28 cellular contexts compared by ENCODE assay signal in genomic region chr1:35430762-35431161, GRCh38.
DNase-seq lines count a peak whose midpoint lies in the region; ATAC-seq and TF ChIP-seq lines count a peak whose summit lies in the region.
"Had no signal": no experiment of that assay in that cellular context is flagged by ENCODE, and none has a peak within 500 bp of the region (broad histone marks: within the 10 kb centered on the region; RNA-seq: fewer than 3 reads in every experiment).

No MANE protein-coding gene starts in this region.

- H3K9me3 Mint-ChIP-seq in CD4-positive, CD25-positive, alpha-beta regulatory T cell = peaks cover 0 to 2% (median 0%) of the 10 kb centered on the region in 7 donors
- no peaks in the 10 kb centered on the region for H3K9me3 Mint-ChIP-seq in CD4-positive, alpha-beta T cell
- no peaks in the 10 kb centered on the region for H3K9me3 Mint-ChIP-seq in activated CD4-positive, alpha-beta memory T cell treated with anti-CD3 and anti-CD28 coated beads, Interleukin-2, amount 10 ng/mL, durations not matched to agents 7 days and 5 days
- no peaks in the 10 kb centered on the region for H3K9me3 Mint-ChIP-seq in activated CD8-positive, alpha-beta memory T cell treated with anti-CD3 and anti-CD28 coated beads, Interleukin-2, amount 10 ng/mL, durations not matched to agents 7 days and 5 days (ENCODE audit: low read depth)
- H3K9me3 Mint-ChIP-seq: activated naive CD8-positive, alpha-beta T cell treated with anti-CD3 and anti-CD28 coated beads, Interleukin-2, amount 10 ng/mL, durations not matched to agents 7 days and 5 days; type B pancreatic cell had no signal

- H3K4me1 ChIP-seq in CD4-positive, CD25-positive, alpha-beta regulatory T cell (ENCODE audit: control insufficient read depth, insufficient read depth, low read length, poor library complexity, severe bottlenecking) = no peaks in the 10 kb centered on the region
- H3K4me1 ChIP-seq in mesodermal cell (ENCODE audit: control insufficient read depth, insufficient read depth, low read length, poor library complexity, severe bottlenecking) = no peaks in the 10 kb centered on the region
- H3K4me1 ChIP-seq in SJCRH30 = no peaks in the 10 kb centered on the region
- H3K4me1 ChIP-seq: colonic mucosa, psoas muscle had no signal

- no peak overlapping the region for H3K4me3 ChIP-seq in CD4-positive, CD25-positive, alpha-beta regulatory T cell (ENCODE audit: low read depth, low read length)
- H3K4me3 ChIP-seq in mesodermal cell (ENCODE audit: extremely low read depth, insufficient read depth, low read length, poor library complexity, severe bottlenecking) (no peak overlapping the region), SJCRH30 (no peak overlapping the region)
- H3K4me3 ChIP-seq: BLaER1 treated with 17β-estradiol and CSF1 and Interleukin-3, amounts not matched to agents 10 nM and 100 nM; colonic mucosa; psoas muscle had no signal

- POLR2A ChIA-PET in CD4-positive, alpha-beta T cell (lab: Charles Lee) = no interaction called here
- POLR2A ChIA-PET in activated CD4-positive, alpha-beta memory T cell treated with anti-CD3 and anti-CD28 coated beads, Interleukin-2, amount 10 ng/mL, durations not matched to agents 7 days and 5 days (lab: Charles Lee) = no interaction called here

- no peak for TF ChIP-seq CTCF in CD4-positive, alpha-beta T cell (IDR thresholded peaks at IDR 0.05)

- intact Hi-C loops in CD4-positive, alpha-beta T cell (cut with DNase I, micrococcal nuclease) = no loop called here

- H3K9me3 ChIP-seq in CD4-positive, CD25-positive, alpha-beta regulatory T cell (ENCODE audit: control insufficient read depth in 2 of 2, low read length in 2 of 2) = no peaks in the 10 kb centered on the region
- H3K9me3 ChIP-seq in CD4-positive, alpha-beta T cell (ENCODE audit: control insufficient read depth, low read length) = no peaks in the 10 kb centered on the region
- no peaks in the 10 kb centered on the region for H3K9me3 ChIP-seq in mesodermal cell (ENCODE audit: control insufficient read depth, low read length)
- H3K9me3 ChIP-seq in SJCRH30 (replicated peaks) = no peaks in the 10 kb centered on the region
- H3K9me3 ChIP-seq: BLaER1 treated with 17β-estradiol and CSF1 and Interleukin-3, amounts not matched to agents 10 nM and 100 nM; colonic mucosa; psoas muscle had no signal

- CTCF ChIA-PET in CD4-positive, alpha-beta T cell (lab: Charles Lee) = no interaction called here
- CTCF ChIA-PET in activated CD4-positive, alpha-beta memory T cell treated with anti-CD3 and anti-CD28 coated beads, Interleukin-2, amount 10 ng/mL, durations not matched to agents 7 days and 5 days (lab: Charles Lee) = interaction anchor here (1.3 to 1.4 kb wide), 2 partner anchors 20 to 134 kb away, joined by 4 read pairs; no protein-coding TSS in a partner anchor
- CTCF ChIA-PET in activated CD8-positive, alpha-beta memory T cell treated with anti-CD3 and anti-CD28 coated beads, Interleukin-2, amount 10 ng/mL, durations not matched to agents 7 days and 5 days (lab: Charles Lee) = interaction anchor here (1.2 kb wide), 1 partner anchor 74 kb away, joined by 3 read pairs; no protein-coding TSS in a partner anchor

- ATAC-seq in CD4-positive, CD25-positive, alpha-beta regulatory T cell (ENCODE audit: low read depth in 2 of 2) = no peak
- no peak for ATAC-seq in CD4-positive, alpha-beta T cell (ENCODE audit: poor library complexity)
- ATAC-seq in activated CD8-positive, alpha-beta memory T cell treated with anti-CD3 and anti-CD28 coated beads, Interleukin-2, amount 10 ng/mL, durations not matched to agents 7 days and 5 days = no peak
- ATAC-seq: left lobe of liver, PC-3, psoas muscle, SK-N-SH treated with all-trans-retinoic acid at 6 μM for 48 hours had no signal

- 86 to 88% methylated on average over 3 of the region's 4 CpGs for WGBS in mesodermal cell (ENCODE audit: insufficient coverage in 2 of 2), 2 experiments

- H3K27me3 Mint-ChIP-seq in CD4-positive, CD25-positive, alpha-beta regulatory T cell = no peaks in the 10 kb centered on the region
- no peaks in the 10 kb centered on the region for H3K27me3 Mint-ChIP-seq in CD4-positive, alpha-beta T cell
- no peaks in the 10 kb centered on the region for H3K27me3 Mint-ChIP-seq in activated CD4-positive, alpha-beta memory T cell treated with anti-CD3 and anti-CD28 coated beads, Interleukin-2, amount 10 ng/mL, durations not matched to agents 7 days and 5 days
- H3K27me3 Mint-ChIP-seq in activated CD8-positive, alpha-beta memory T cell treated with anti-CD3 and anti-CD28 coated beads, Interleukin-2, amount 10 ng/mL, durations not matched to agents 7 days and 5 days = no peaks in the 10 kb centered on the region
- H3K27me3 Mint-ChIP-seq: activated naive CD8-positive, alpha-beta T cell treated with anti-CD3 and anti-CD28 coated beads, Interleukin-2, amount 10 ng/mL, durations not matched to agents 7 days and 5 days; type B pancreatic cell had no signal

- H3K27ac Mint-ChIP-seq in CD4-positive, CD25-positive, alpha-beta regulatory T cell = peak overlapping the region in 2 of 3 donors; percentile 58 to 65
- H3K27ac Mint-ChIP-seq in CD4-positive, alpha-beta T cell = peak overlapping the region; percentile 62
- peak overlapping the region; percentile 47 for H3K27ac Mint-ChIP-seq in activated CD4-positive, alpha-beta memory T cell treated with anti-CD3 and anti-CD28 coated beads, Interleukin-2, amount 10 ng/mL, durations not matched to agents 7 days and 5 days
- no peak overlapping the region for H3K27ac Mint-ChIP-seq in activated CD8-positive, alpha-beta memory T cell treated with anti-CD3 and anti-CD28 coated beads, Interleukin-2, amount 10 ng/mL, durations not matched to agents 7 days and 5 days
- H3K27ac Mint-ChIP-seq: activated naive CD8-positive, alpha-beta T cell treated with anti-CD3 and anti-CD28 coated beads, Interleukin-2, amount 10 ng/mL, durations not matched to agents 7 days and 5 days; type B pancreatic cell had no signal

- H3K36me3 Mint-ChIP-seq in CD4-positive, CD25-positive, alpha-beta regulatory T cell = peaks cover 44% of the 10 kb centered on the region
- peaks cover 28% of the 10 kb centered on the region for H3K36me3 Mint-ChIP-seq in CD4-positive, alpha-beta T cell (ENCODE audit: low read depth)
- H3K36me3 Mint-ChIP-seq in activated CD4-positive, alpha-beta memory T cell treated with anti-CD3 and anti-CD28 coated beads, Interleukin-2, amount 10 ng/mL, durations not matched to agents 7 days and 5 days (ENCODE audit: low read depth) = peaks cover 43% of the 10 kb centered on the region
- peaks cover 25% of the 10 kb centered on the region for H3K36me3 Mint-ChIP-seq in activated CD8-positive, alpha-beta memory T cell treated with anti-CD3 and anti-CD28 coated beads, Interleukin-2, amount 10 ng/mL, durations not matched to agents 7 days and 5 days

- H3K36me3 ChIP-seq in CD4-positive, CD25-positive, alpha-beta regulatory T cell (ENCODE audit: control insufficient read depth, insufficient read depth, low read length) = peaks cover 23% of the 10 kb centered on the region
- H3K36me3 ChIP-seq in mesodermal cell (ENCODE audit: control insufficient read depth, insufficient read depth, low read length) (peaks cover 52% of the 10 kb centered on the region), SJCRH30 (peaks cover 17% of the 10 kb centered on the region)

- H3K27me3 ChIP-seq in CD4-positive, CD25-positive, alpha-beta regulatory T cell (ENCODE audit: control insufficient read depth, insufficient read depth, low read length) = no peaks in the 10 kb centered on the region
- H3K27me3 ChIP-seq in CD4-positive, alpha-beta T cell (ENCODE audit: control insufficient read depth, insufficient read depth, low read length) = no peaks in the 10 kb centered on the region
- H3K27me3 ChIP-seq in SJCRH30 = no peaks in the 10 kb centered on the region
- H3K27me3 ChIP-seq: BLaER1 treated with 17β-estradiol and CSF1 and Interleukin-3, amounts not matched to agents 10 nM and 100 nM; colonic mucosa had no signal

- H3K4me1 Mint-ChIP-seq in CD4-positive, CD25-positive, alpha-beta regulatory T cell = peaks cover 9 to 17% (median 9%) of the 10 kb centered on the region in 4 donors
- H3K4me1 Mint-ChIP-seq in CD4-positive, alpha-beta T cell (ENCODE audit: low read depth) = peaks cover 11% of the 10 kb centered on the region
- peaks cover 34% of the 10 kb centered on the region for H3K4me1 Mint-ChIP-seq in activated CD4-positive, alpha-beta memory T cell treated with anti-CD3 and anti-CD28 coated beads, Interleukin-2, amount 10 ng/mL, durations not matched to agents 7 days and 5 days
- H3K4me1 Mint-ChIP-seq in activated CD8-positive, alpha-beta memory T cell treated with anti-CD3 and anti-CD28 coated beads, Interleukin-2, amount 10 ng/mL, durations not matched to agents 7 days and 5 days = peaks cover 13% of the 10 kb centered on the region

- no peak for DNase-seq in CD4-positive, CD25-positive, alpha-beta regulatory T cell
- DNase-seq in CD4-positive, alpha-beta T cell = no peak
- no peak for DNase-seq in activated CD4-positive, alpha-beta memory T cell treated with anti-CD3 and anti-CD28 coated beads, Interleukin-2, amount 10 ng/mL, durations not matched to agents 7 days and 5 days
- DNase-seq in SJCRH30 (no peak), islet precursor cell (no peak)
- DNase-seq in activated CD8-positive, alpha-beta memory T cell treated with anti-CD3 and anti-CD28 coated beads, Interleukin-2, amount 10 ng/mL, durations not matched to agents 7 days and 5 days = no peak
- DNase-seq: activated CD4-positive, alpha-beta T cell treated with anti-CD3 and anti-CD28 coated beads for 48 hours; activated effector memory CD4-positive, alpha-beta T cell treated with Interleukin-2 at 50 U/mL for 16 hours; activated naive CD8-positive, alpha-beta T cell treated with anti-CD3 and anti-CD28 coated beads, Interleukin-2, amount 10 ng/mL, durations not matched to agents 7 days and 5 days; aorta; Calu3; colonic mucosa; DMS79; effector CD4-positive, alpha-beta T cell; NCI-H1436 treated with DMSO at 0.1 percent for 48 hours; NCI-H2081 treated with DMSO at 0.1 percent for 48 hours; NCI-H226; NCI-H69; PC-3; psoas muscle; stimulated activated CD4-positive, alpha-beta T cell treated with anti-CD3 and anti-CD28 coated beads, Interleukin-4, amount 100 ng/mL, for 24 hours; substantia nigra had no signal

- H3K27ac ChIP-seq in CD4-positive, CD25-positive, alpha-beta regulatory T cell (ENCODE audit: insufficient read depth, low read length, poor library complexity, severe bottlenecking) = no peak overlapping the region
- no peak overlapping the region for H3K27ac ChIP-seq in CD4-positive, alpha-beta T cell (ENCODE audit: low read depth, low read length)
- H3K27ac ChIP-seq in mesodermal cell (ENCODE audit: low read depth, low read length, severe bottlenecking) (peak overlapping the region; percentile 3), SJCRH30 (no peak overlapping the region)
- H3K27ac ChIP-seq: BLaER1 treated with 17β-estradiol and CSF1 and Interleukin-3, amounts not matched to agents 10 nM and 100 nM; colonic mucosa; epithelial cell of prostate; psoas muscle had no signal

- no peak overlapping the region for H3K4me3 Mint-ChIP-seq in CD4-positive, CD25-positive, alpha-beta regulatory T cell
- no peak overlapping the region for H3K4me3 Mint-ChIP-seq in CD4-positive, alpha-beta T cell
- no peak overlapping the region for H3K4me3 Mint-ChIP-seq in activated CD4-positive, alpha-beta memory T cell treated with anti-CD3 and anti-CD28 coated beads, Interleukin-2, amount 10 ng/mL, durations not matched to agents 7 days and 5 days
- H3K4me3 Mint-ChIP-seq in activated CD8-positive, alpha-beta memory T cell treated with anti-CD3 and anti-CD28 coated beads, Interleukin-2, amount 10 ng/mL, durations not matched to agents 7 days and 5 days = no peak overlapping the region
- H3K4me3 Mint-ChIP-seq: activated naive CD8-positive, alpha-beta T cell treated with anti-CD3 and anti-CD28 coated beads, Interleukin-2, amount 10 ng/mL, durations not matched to agents 7 days and 5 days; type B pancreatic cell had no signal
